9 cellular contexts compared by ENCODE assay signal in the genomic region with DNA sequence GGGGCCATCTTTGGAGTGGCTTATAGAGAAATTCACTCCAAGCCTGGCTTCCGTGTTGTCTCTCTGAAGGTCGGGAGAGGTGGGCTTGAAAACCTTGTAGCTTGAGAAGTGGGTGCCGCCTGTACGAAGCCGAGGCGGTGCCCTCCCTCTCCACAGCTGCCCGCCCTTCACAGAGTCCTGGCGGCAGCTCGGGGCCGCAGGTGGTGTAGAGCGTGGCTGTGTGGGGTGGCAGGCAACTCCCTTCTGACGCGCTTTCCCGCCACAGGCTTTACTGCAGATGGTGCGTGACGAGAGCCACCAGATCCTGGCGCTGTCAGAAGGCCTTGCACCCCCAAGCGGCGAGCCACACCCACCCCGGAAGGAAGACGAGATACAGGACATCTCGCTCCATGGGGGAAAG. TPM values are rescaled to one million over a fixed set of nuclear protein-coding genes. Genes with fewer than 3 reads are reported as not detected.
DNase-seq lines count a peak whose midpoint lies in the region; ATAC-seq lines count a peak whose summit lies in the region.
"Had no signal": no experiment of that assay in that cellular context is flagged by ENCODE, and none has a peak within 500 bp of the region (broad histone marks: within the 10 kb centered on the region; RNA-seq: fewer than 3 reads in every experiment).

No MANE protein-coding gene starts in this region.

- no peaks in the 10 kb centered on the region for H3K9me3 Mint-ChIP-seq in activated naive CD8-positive, alpha-beta T cell treated with anti-CD3 and anti-CD28 coated beads for 36 hours

- peaks cover 22% of the 10 kb centered on the region for H3K4me1 Mint-ChIP-seq in activated naive CD8-positive, alpha-beta T cell treated with anti-CD3 and anti-CD28 coated beads for 36 hours

- peak overlapping the region; percentile 98 for H3K27ac Mint-ChIP-seq in activated naive CD8-positive, alpha-beta T cell treated with anti-CD3 and anti-CD28 coated beads for 36 hours

- DNase-seq in DMS53 treated with DMSO at 0.1 percent for 48 hours (lab: John Stamatoyannopoulos, UW; ENCODE audit: unreplicated experiment) (peak; percentile 64), NCI-H526 treated with DMSO at 0.1 percent for 48 hours (lab: John Stamatoyannopoulos, UW) (no peak), NCI-H2081 (lab: John Stamatoyannopoulos, UW) (no peak), epidermal melanocyte (ENCODE audit: insufficient read length, low spot score) (no peak)
- DNase-seq in activated CD4-positive, alpha-beta T cell treated with anti-CD3 and anti-CD28 coated beads for 48 hours: peak; percentile 40
- peak; percentile 81 for DNase-seq in activated naive CD8-positive, alpha-beta T cell treated with anti-CD3 and anti-CD28 coated beads for 36 hours
- DNase-seq in stimulated activated CD8-positive, alpha-beta memory T cell treated with anti-CD3 and anti-CD28 coated beads, Interleukin-12 subunit alpha, Interleukin-12 subunit beta, amount 100 ng/mL, for 1 hour (ENCODE audit: low read depth): peak; percentile 50
- DNase-seq: left cardiac atrium had no signal

- peak overlapping the region; percentile 77 for H3K4me3 Mint-ChIP-seq in activated naive CD8-positive, alpha-beta T cell treated with anti-CD3 and anti-CD28 coated beads for 36 hours

- ATAC-seq in HG03097 (IDR thresholded peaks at IDR 0.05; ENCODE audit: low FRiP score, unreplicated experiment): no peak

- H3K36me3 Mint-ChIP-seq in activated naive CD8-positive, alpha-beta T cell treated with anti-CD3 and anti-CD28 coated beads for 36 hours: peaks cover 15% of the 10 kb centered on the region

- H3K27me3 Mint-ChIP-seq in activated naive CD8-positive, alpha-beta T cell treated with anti-CD3 and anti-CD28 coated beads for 36 hours: no peaks in the 10 kb centered on the region

RNA-seq across cellular contexts. Expression of gene DIP2A, which starts 33.1 kb away (rescaled TPM):
- total RNA-seq in activated naive CD8-positive, alpha-beta T cell treated with anti-CD3 and anti-CD28 coated beads for 36 hours: 10 to 100 TPM; 19.0 to 21.2 TPM

Comparison
In these comparisons a context has a peak if more than half of its experiments do, and no peak if none do; other contexts are left out.
1. DNase-seq: peak in DMS53 treated with DMSO at 0.1 percent for 48 hours (single experiment), activated CD4-positive, alpha-beta T cell treated with anti-CD3 and anti-CD28 coated beads for 48 hours (single experiment), activated naive CD8-positive, alpha-beta T cell treated with anti-CD3 and anti-CD28 coated beads for 36 hours (single experiment) and stimulated activated CD8-positive, alpha-beta memory T cell treated with anti-CD3 and anti-CD28 coated beads, Interleukin-12 subunit alpha, Interleukin-12 subunit beta, amount 100 ng/mL, for 1 hour (single experiment); none in NCI-H526 treated with DMSO at 0.1 percent for 48 hours (single experiment), NCI-H2081 (0 of 2) and epidermal melanocyte (single experiment).